23 cellular contexts compared by ENCODE assay signal in the genomic region with DNA sequence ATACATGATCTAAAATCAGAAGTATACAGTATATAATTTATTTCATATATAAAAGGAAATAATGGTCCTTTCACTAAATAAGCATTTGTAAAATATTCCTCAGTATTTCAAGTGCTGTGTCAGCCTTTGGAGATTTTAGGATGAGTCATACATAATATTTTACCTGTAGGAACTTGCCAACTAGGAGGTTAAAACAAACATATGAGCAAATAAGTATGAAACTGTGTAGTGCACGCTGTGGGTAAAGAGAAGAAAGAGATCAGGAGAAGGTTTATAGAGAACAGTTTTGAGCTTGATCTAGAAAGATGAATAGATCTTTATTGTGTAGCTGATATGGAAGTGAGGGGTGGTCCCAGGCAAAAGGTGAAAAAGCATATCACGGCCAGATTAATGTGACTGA.
DNase-seq lines count a peak whose midpoint lies in the region; ATAC-seq, FAIRE-seq and TF ChIP-seq lines count a peak whose summit lies in the region.
"Had no signal": no experiment of that assay in that cellular context is flagged by ENCODE, and none has a peak within 500 bp of the region (broad histone marks: within the 10 kb centered on the region; RNA-seq: fewer than 3 reads in every experiment).

No MANE protein-coding gene starts in this region.

- no peak overlapping the region for H3K27ac Mint-ChIP-seq in endothelial cell (ENCODE audit: unreplicated experiment)
- H3K27ac Mint-ChIP-seq: CD8-positive, alpha-beta T cell; H9; T-helper 2 cell treated with Interferon-gamma antibody and Interleukin-4, amounts not matched to agents 5 μg/mL and 100 μg/mL, for 36 hours had no signal

- H3K4me3 ChIP-seq in A549: no peak overlapping the region
- no peak overlapping the region for H3K4me3 ChIP-seq in bronchial epithelial cell (ENCODE audit: low read depth, low read length)
- H3K4me3 ChIP-seq in gastrocnemius medialis: no peak overlapping the region
- H3K4me3 ChIP-seq: BLaER1, PC-9 had no signal

- H3K36me3 ChIP-seq in bronchial epithelial cell (ENCODE audit: control insufficient read depth, insufficient read depth, low read length) (no peaks in the 10 kb centered on the region), gastrocnemius medialis (no peaks in the 10 kb centered on the region)
- H3K36me3 ChIP-seq: BLaER1 had no signal

- H3K4me3 Mint-ChIP-seq in endothelial cell (ENCODE audit: unreplicated experiment): no peak overlapping the region
- H3K4me3 Mint-ChIP-seq: CD8-positive, alpha-beta T cell; H9; T-helper 2 cell treated with Interferon-gamma antibody and Interleukin-4, amounts not matched to agents 5 μg/mL and 100 μg/mL, for 36 hours had no signal

- in situ Hi-C loops in gastrocnemius medialis (cut with MboI; ENCODE audit: low sequenced_read_pairs in 4 of 4): no loop called here

- TF ChIP-seq CTCF in A549 (IDR thresholded peaks at IDR 0.05) (no peak), bronchial epithelial cell (IDR thresholded peaks at IDR 0.05; ENCODE audit: insufficient read depth, low read length, severe bottlenecking) (no peak), endothelial cell (IDR thresholded peaks at IDR 0.05; ENCODE audit: unreplicated experiment) (no peak), gastrocnemius medialis (IDR thresholded peaks at IDR 0.05 in 4 of 5, conservative IDR thresholded peaks at IDR 0.05 in 1 of 5) (no peak)

- WGBS in A549 (ENCODE audit: missing lambda C conversion rate): 2% methylated on average over 2 of the region's 2 CpGs

- H3K36me3 Mint-ChIP-seq in endothelial cell (ENCODE audit: low read depth, unreplicated experiment): no peaks in the 10 kb centered on the region
- H3K36me3 Mint-ChIP-seq: CD8-positive, alpha-beta T cell had no signal

- intact Hi-C loops in gastrocnemius medialis (cut with DNase I; ENCODE audit: low total_unique reads): no loop called here

- H3K4me1 ChIP-seq in A549 (no peaks in the 10 kb centered on the region), gastrocnemius medialis (no peaks in the 10 kb centered on the region)
- H3K4me1 ChIP-seq: BLaER1 had no signal

- POLR2A ChIA-PET in A549 (lab: Yijun Ruan, JAX): no interaction called here

- H3K27me3 ChIP-seq in bronchial epithelial cell (ENCODE audit: control insufficient read depth, insufficient read depth, low read length) (no peaks in the 10 kb centered on the region), gastrocnemius medialis (no peaks in the 10 kb centered on the region)
- H3K27me3 ChIP-seq: BLaER1 had no signal

- no peak for TF ChIP-seq POLR2A in A549 (IDR thresholded peaks at IDR 0.05; ENCODE audit: low read length)
- no peak for TF ChIP-seq POLR2A in gastrocnemius medialis (IDR thresholded peaks at IDR 0.05)

- DNase-seq in DMS153 (lab: John Stamatoyannopoulos, UW): peak; percentile 35
- DNase-seq in DMS153 treated with DMSO at 0.1 percent for 48 hours (lab: John Stamatoyannopoulos, UW; ENCODE audit: unreplicated experiment): no peak
- no peak for DNase-seq in A549 (ENCODE audit: low read depth in 1 of 2, low spot score in 1 of 2)
- peak; percentile 74 for DNase-seq in NCI-H69 (lab: John Stamatoyannopoulos, UW)
- DNase-seq in bronchial epithelial cell (ENCODE audit: low read depth): peak; percentile 89
- DNase-seq in inferior parietal cortex (ENCODE audit: extremely low spot score): no peak
- no peak for DNase-seq in endothelial cell (ENCODE audit: low spot score)
- no peak for DNase-seq in gastrocnemius medialis
- DNase-seq: CD8-positive, alpha-beta T cell; EL; H9; IMR-90; Kasumi-1; NCI-H1436 treated with DMSO at 0.1 percent for 48 hours; NCI-H2107; NCI-H524 had no signal

- no peaks in the 10 kb centered on the region for H3K27me3 Mint-ChIP-seq in endothelial cell (ENCODE audit: unreplicated experiment)

- ATAC-seq in A549: no peak
- no peak for ATAC-seq in gastrocnemius medialis
- ATAC-seq: CD8-positive, alpha-beta T cell; Right ventricle myocardium inferior had no signal

- CTCF ChIA-PET in A549 (lab: Yijun Ruan, JAX): interaction anchor here (0.6 kb wide), 1 partner anchor 869 kb away, joined by 3 read pairs; no protein-coding TSS in a partner anchor

- H3K27ac ChIP-seq in A549: no peak overlapping the region
- H3K27ac ChIP-seq in gastrocnemius medialis: no peak overlapping the region
- H3K27ac ChIP-seq: 22Rv1, BLaER1, PC-9 had no signal

- peaks cover 7% of the 10 kb centered on the region for H3K4me1 Mint-ChIP-seq in endothelial cell (ENCODE audit: unreplicated experiment)

- no peaks in the 10 kb centered on the region for H3K9me3 Mint-ChIP-seq in endothelial cell (ENCODE audit: unreplicated experiment)
- H3K9me3 Mint-ChIP-seq: CD8-positive, alpha-beta T cell; H9; T-helper 2 cell treated with Interferon-gamma antibody and Interleukin-4, amounts not matched to agents 5 μg/mL and 100 μg/mL, for 36 hours had no signal

- no peak for TF ChIP-seq EP300 in A549 (IDR thresholded peaks at IDR 0.05)

- no peaks in the 10 kb centered on the region for H3K9me3 ChIP-seq in A549
- no peaks in the 10 kb centered on the region for H3K9me3 ChIP-seq in gastrocnemius medialis
- H3K9me3 ChIP-seq: BLaER1 had no signal

- FAIRE-seq in A549 (lab: Jason Lieb, UNC) (no peak), bronchial epithelial cell (lab: Jason Lieb, UNC) (no peak)
- FAIRE-seq: D721Med, GM19239 had no signal

- no peak for TF ChIP-seq RAD21 in A549 (conservative IDR thresholded peaks at IDR 0.05 in 1 of 2, IDR thresholded peaks at IDR 0.05 in 1 of 2)

- H3K4me2 ChIP-seq in A549: no peak overlapping the region
- H3K4me2 ChIP-seq: BLaER1, PC-9 had no signal

TF ChIP-seq in A549, 52 proteins besides CTCF, POLR2A, EP300 and RAD21:
- no peak for TF ChIP-seq FOSL2 (IDR thresholded peaks at IDR 0.05)
- TF ChIP-seq FOSL2 (CRISPR knock-in tag; IDR thresholded peaks at IDR 0.05): peak; percentile 32; the same call in 1 of the 2 replicates
- TF ChIP-seq, protein P1, sequence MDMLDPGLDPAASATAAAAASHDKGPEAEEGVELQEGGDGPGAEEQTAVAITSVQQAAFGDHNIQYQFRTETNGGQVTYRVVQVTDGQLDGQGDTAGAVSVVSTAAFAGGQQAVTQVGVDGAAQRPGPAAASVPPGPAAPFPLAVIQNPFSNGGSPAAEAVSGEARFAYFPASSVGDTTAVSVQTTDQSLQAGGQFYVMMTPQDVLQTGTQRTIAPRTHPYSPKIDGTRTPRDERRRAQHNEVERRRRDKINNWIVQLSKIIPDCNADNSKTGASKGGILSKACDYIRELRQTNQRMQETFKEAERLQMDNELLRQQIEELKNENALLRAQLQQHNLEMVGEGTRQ (IDR thresholded peaks at IDR 0.05): no peak
- no peak for TF ChIP-seq HOXA7 (CRISPR knock-in tag; IDR thresholded peaks at IDR 0.05)
- TF ChIP-seq ZC3H11A (IDR thresholded peaks at IDR 0.05): no peak

Comparison
In these comparisons a context has a peak if more than half of its experiments do, and no peak if none do; other contexts are left out.
1. DNase-seq: peak in DMS153 (single experiment), NCI-H69 (single experiment) and bronchial epithelial cell (single experiment); none in DMS153 treated with DMSO at 0.1 percent for 48 hours (single experiment), A549 (0 of 2), inferior parietal cortex (single experiment), endothelial cell (single experiment) and gastrocnemius medialis (0 of 2).